In genomic region chr12:57846577-57847319, GRCh38 we compare ENCODE assay signal across 1 cellular context.
TF ChIP-seq lines count a peak whose summit lies in the region.

Gene CTDSP2 (minus strand): TSS chr12:57846729. CDS start chr12:57846435, 294 bp downstream.

TF ChIP-seq in HepG2, 621 proteins besides CTCF, POLR2A, EP300 and RAD21 (continued from another document and continues in another):
- TF ChIP-seq, protein P1, sequence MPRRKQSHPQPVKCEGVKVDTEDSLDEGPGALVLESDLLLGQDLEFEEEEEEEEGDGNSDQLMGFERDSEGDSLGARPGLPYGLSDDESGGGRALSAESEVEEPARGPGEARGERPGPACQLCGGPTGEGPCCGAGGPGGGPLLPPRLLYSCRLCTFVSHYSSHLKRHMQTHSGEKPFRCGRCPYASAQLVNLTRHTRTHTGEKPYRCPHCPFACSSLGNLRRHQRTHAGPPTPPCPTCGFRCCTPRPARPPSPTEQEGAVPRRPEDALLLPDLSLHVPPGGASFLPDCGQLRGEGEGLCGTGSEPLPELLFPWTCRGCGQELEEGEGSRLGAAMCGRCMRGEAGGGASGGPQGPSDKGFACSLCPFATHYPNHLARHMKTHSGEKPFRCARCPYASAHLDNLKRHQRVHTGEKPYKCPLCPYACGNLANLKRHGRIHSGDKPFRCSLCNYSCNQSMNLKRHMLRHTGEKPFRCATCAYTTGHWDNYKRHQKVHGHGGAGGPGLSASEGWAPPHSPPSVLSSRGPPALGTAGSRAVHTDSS (CRISPR knock-in tag; conservative IDR thresholded peaks at IDR 0.05): no peak
- no peak for TF ChIP-seq MAFK (conservative IDR thresholded peaks at IDR 0.05 in 1 of 2, IDR thresholded peaks at IDR 0.05 in 1 of 2; ENCODE audit: low read length in 2 of 2)
- peak; percentile 81; the same call in 1 of the 2 replicates for TF ChIP-seq KDM5A (IDR thresholded peaks at IDR 0.05; ENCODE audit: borderline replicate concordance, low read length)
- peak in 1 of 2 experiments; percentile 21; a peak in 2 of 4 replicates for TF ChIP-seq HMGXB4 (CRISPR knock-in tag; IDR thresholded peaks at IDR 0.05; ENCODE audit: borderline replicate concordance in 1 of 2, low read depth in 1 of 2)
- TF ChIP-seq ZNF530 (CRISPR knock-in tag; IDR thresholded peaks at IDR 0.05; ENCODE audit: low read depth): no peak
- no peak for TF ChIP-seq ETS1 (CRISPR knock-in tag; IDR thresholded peaks at IDR 0.05)
- TF ChIP-seq, protein P2, sequence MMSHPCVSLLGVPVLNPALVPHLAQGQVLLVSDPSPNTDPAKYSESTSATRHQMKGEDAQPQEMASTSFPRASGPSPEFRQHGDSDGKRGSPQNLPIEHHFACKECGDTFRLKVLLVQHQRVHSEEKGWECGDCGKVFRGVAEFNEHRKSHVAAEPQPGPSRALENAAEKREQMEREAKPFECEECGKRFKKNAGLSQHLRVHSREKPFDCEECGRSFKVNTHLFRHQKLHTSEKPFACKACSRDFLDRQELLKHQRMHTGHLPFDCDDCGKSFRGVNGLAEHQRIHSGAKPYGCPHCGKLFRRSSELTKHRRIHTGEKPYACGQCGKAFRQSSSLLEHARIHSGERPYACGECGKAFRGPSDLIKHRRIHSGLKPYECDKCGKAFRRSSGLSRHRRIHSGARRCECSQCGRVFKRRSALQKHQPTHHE (CRISPR knock-in tag; IDR thresholded peaks at IDR 0.05; ENCODE audit: borderline replicate concordance): no peak
- TF ChIP-seq POGK (CRISPR knock-in tag; conservative IDR thresholded peaks at IDR 0.05): peak; percentile 32; the same call in 1 of the 2 replicates
- TF ChIP-seq ZNF776 (CRISPR knock-in tag; IDR thresholded peaks at IDR 0.05): no peak
- TF ChIP-seq, protein P3, sequence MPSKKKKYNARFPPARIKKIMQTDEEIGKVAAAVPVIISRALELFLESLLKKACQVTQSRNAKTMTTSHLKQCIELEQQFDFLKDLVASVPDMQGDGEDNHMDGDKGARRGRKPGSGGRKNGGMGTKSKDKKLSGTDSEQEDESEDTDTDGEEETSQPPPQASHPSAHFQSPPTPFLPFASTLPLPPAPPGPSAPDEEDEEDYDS (CRISPR knock-in tag; IDR thresholded peaks at IDR 0.05): peak; percentile 98
- TF ChIP-seq RCOR2 (CRISPR knock-in tag; IDR thresholded peaks at IDR 0.05): no peak
- peak; percentile 54; the same call in 1 of the 3 replicates for TF ChIP-seq MXI1 (IDR thresholded peaks at IDR 0.05; ENCODE audit: borderline replicate concordance, low read depth, low read length)
- no peak for TF ChIP-seq MBD4 (IDR thresholded peaks at IDR 0.05; ENCODE audit: borderline replicate concordance, low read length)
- TF ChIP-seq, protein P4, sequence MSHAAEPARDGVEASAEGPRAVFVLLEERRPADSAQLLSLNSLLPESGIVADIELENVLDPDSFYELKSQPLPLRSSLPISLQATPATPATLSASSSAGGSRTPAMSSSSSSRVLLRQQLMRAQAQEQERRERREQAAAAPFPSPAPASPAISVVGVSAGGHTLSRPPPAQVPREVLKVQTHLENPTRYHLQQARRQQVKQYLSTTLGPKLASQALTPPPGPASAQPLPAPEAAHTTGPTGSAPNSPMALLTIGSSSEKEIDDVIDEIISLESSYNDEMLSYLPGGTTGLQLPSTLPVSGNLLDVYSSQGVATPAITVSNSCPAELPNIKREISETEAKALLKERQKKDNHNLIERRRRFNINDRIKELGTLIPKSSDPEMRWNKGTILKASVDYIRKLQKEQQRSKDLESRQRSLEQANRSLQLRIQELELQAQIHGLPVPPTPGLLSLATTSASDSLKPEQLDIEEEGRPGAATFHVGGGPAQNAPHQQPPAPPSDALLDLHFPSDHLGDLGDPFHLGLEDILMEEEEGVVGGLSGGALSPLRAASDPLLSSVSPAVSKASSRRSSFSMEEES (CRISPR knock-in tag; IDR thresholded peaks at IDR 0.05): no peak
- no peak for TF ChIP-seq NBN (conservative IDR thresholded peaks at IDR 0.05)
- no peak for TF ChIP-seq HDAC2 (CRISPR knock-in tag; IDR thresholded peaks at IDR 0.05)
- TF ChIP-seq, protein P5, sequence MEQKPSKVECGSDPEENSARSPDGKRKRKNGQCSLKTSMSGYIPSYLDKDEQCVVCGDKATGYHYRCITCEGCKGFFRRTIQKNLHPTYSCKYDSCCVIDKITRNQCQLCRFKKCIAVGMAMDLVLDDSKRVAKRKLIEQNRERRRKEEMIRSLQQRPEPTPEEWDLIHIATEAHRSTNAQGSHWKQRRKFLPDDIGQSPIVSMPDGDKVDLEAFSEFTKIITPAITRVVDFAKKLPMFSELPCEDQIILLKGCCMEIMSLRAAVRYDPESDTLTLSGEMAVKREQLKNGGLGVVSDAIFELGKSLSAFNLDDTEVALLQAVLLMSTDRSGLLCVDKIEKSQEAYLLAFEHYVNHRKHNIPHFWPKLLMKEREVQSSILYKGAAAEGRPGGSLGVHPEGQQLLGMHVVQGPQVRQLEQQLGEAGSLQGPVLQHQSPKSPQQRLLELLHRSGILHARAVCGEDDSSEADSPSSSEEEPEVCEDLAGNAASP (CRISPR knock-in tag; IDR thresholded peaks at IDR 0.05; ENCODE audit: borderline replicate concordance): 0 out of 2 replicates have a peak, but pooled peaks have one; percentile 10
- no peak for TF ChIP-seq SYNCRIP (IDR thresholded peaks at IDR 0.05; ENCODE audit: insufficient read depth, low read depth, low read length)
- no peak for TF ChIP-seq ZNF557 (CRISPR knock-in tag; IDR thresholded peaks at IDR 0.05)
- TF ChIP-seq, protein P6, sequence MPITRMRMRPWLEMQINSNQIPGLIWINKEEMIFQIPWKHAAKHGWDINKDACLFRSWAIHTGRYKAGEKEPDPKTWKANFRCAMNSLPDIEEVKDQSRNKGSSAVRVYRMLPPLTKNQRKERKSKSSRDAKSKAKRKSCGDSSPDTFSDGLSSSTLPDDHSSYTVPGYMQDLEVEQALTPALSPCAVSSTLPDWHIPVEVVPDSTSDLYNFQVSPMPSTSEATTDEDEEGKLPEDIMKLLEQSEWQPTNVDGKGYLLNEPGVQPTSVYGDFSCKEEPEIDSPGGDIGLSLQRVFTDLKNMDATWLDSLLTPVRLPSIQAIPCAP (CRISPR knock-in tag; IDR thresholded peaks at IDR 0.05; ENCODE audit: low read depth): no peak
- TF ChIP-seq E2F5 (CRISPR knock-in tag; conservative IDR thresholded peaks at IDR 0.05): no peak
- TF ChIP-seq ZNF350 (CRISPR knock-in tag; IDR thresholded peaks at IDR 0.05; ENCODE audit: borderline replicate concordance, low read depth): 0 out of 2 replicates have a peak, but pooled peaks have one; percentile 67
- peak; percentile 45; the same call in 1 of the 2 replicates for TF ChIP-seq ZNF510 (CRISPR knock-in tag; IDR thresholded peaks at IDR 0.05; ENCODE audit: low read depth)
- no peak for TF ChIP-seq ZNF382 (CRISPR knock-in tag; IDR thresholded peaks at IDR 0.05; ENCODE audit: borderline replicate concordance)
- TF ChIP-seq JUN (CRISPR knock-in tag; IDR thresholded peaks at IDR 0.05): no peak
- TF ChIP-seq KDM4B (CRISPR knock-in tag; IDR thresholded peaks at IDR 0.05): no peak
- no peak for TF ChIP-seq MTF2 (CRISPR knock-in tag; IDR thresholded peaks at IDR 0.05; ENCODE audit: borderline replicate concordance)
- peak; percentile 63; the same call in 1 of the 2 replicates for TF ChIP-seq NFYB (CRISPR knock-in tag; IDR thresholded peaks at IDR 0.05)
- TF ChIP-seq, protein P7, sequence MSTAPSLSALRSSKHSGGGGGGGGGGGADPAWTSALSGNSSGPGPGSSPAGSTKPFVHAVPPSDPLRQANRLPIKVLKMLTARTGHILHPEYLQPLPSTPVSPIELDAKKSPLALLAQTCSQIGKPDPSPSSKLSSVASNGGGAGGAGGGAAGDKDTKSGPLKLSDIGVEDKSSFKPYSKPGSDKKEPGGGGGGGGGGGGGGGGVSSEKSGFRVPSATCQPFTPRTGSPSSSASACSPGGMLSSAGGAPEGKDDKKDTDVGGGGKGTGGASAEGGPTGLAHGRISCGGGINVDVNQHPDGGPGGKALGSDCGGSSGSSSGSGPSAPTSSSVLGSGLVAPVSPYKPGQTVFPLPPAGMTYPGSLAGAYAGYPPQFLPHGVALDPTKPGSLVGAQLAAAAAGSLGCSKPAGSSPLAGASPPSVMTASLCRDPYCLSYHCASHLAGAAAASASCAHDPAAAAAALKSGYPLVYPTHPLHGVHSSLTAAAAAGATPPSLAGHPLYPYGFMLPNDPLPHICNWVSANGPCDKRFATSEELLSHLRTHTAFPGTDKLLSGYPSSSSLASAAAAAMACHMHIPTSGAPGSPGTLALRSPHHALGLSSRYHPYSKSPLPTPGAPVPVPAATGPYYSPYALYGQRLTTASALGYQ (CRISPR knock-in tag; IDR thresholded peaks at IDR 0.05): no peak
- no peak for TF ChIP-seq POLR2AphosphoS2 (IDR thresholded peaks at IDR 0.05; ENCODE audit: low read depth, low read length)
- TF ChIP-seq HMG20B (CRISPR knock-in tag; conservative IDR thresholded peaks at IDR 0.05): no peak
- TF ChIP-seq ZSCAN21 (CRISPR knock-in tag; IDR thresholded peaks at IDR 0.05; ENCODE audit: borderline replicate concordance): no peak
- TF ChIP-seq HMG20A (CRISPR knock-in tag; IDR thresholded peaks at IDR 0.05; ENCODE audit: borderline replicate concordance): no peak
- no peak for TF ChIP-seq NCOA5 (CRISPR knock-in tag; IDR thresholded peaks at IDR 0.05)
- no peak for TF ChIP-seq ZNF547 (CRISPR knock-in tag; IDR thresholded peaks at IDR 0.05)
- no peak for TF ChIP-seq MTERF4 (CRISPR knock-in tag; IDR thresholded peaks at IDR 0.05)
- TF ChIP-seq ZNF703 (CRISPR knock-in tag; IDR thresholded peaks at IDR 0.05; ENCODE audit: borderline replicate concordance): no peak
- 0 out of 2 replicates have a peak, but pooled peaks have one; percentile 24 for TF ChIP-seq TMF1 (CRISPR knock-in tag; IDR thresholded peaks at IDR 0.05; ENCODE audit: low read depth)
- TF ChIP-seq JDP2 (CRISPR knock-in tag; IDR thresholded peaks at IDR 0.05; ENCODE audit: borderline replicate concordance): no peak
- no peak for TF ChIP-seq ZFP36L2 (CRISPR knock-in tag; IDR thresholded peaks at IDR 0.05)
- no peak for TF ChIP-seq NFIC (IDR thresholded peaks at IDR 0.05; ENCODE audit: low read length)
- TF ChIP-seq POGZ (CRISPR knock-in tag; IDR thresholded peaks at IDR 0.05): no peak
- TF ChIP-seq ZNF567 (CRISPR knock-in tag; IDR thresholded peaks at IDR 0.05; ENCODE audit: borderline replicate concordance): no peak
- no peak for TF ChIP-seq ZNF468 (CRISPR knock-in tag; IDR thresholded peaks at IDR 0.05)
- TF ChIP-seq ZNF746 (CRISPR knock-in tag; IDR thresholded peaks at IDR 0.05): peak; percentile 67
- TF ChIP-seq, protein P8, sequence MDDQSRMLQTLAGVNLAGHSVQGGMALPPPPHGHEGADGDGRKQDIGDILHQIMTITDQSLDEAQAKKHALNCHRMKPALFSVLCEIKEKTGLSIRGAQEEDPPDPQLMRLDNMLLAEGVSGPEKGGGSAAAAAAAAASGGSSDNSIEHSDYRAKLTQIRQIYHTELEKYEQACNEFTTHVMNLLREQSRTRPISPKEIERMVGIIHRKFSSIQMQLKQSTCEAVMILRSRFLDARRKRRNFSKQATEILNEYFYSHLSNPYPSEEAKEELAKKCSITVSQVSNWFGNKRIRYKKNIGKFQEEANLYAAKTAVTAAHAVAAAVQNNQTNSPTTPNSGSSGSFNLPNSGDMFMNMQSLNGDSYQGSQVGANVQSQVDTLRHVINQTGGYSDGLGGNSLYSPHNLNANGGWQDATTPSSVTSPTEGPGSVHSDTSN (CRISPR knock-in tag; IDR thresholded peaks at IDR 0.05; ENCODE audit: borderline replicate concordance): no peak
